Comparison of ENCODE assay signal across 8 cellular contexts in the genomic region with DNA sequence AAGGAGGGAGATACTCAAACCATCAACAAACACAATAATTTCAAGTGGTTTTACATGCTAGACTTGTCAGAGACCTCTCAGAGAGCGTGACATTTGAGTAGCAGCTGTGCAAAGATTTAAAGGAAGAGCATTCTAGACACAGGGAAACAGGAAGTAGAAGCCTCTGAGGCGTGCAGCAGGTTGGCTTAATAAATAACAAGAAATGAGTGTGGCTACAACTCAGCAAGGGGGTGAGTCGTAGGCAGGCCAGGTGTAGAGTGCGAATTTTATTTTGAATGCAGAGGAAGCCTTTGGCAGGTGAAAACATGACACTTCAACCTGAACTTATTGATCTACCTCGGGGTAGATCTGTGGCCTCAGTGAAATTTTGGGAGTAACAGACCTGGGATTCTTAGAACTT.
A peak's percentile ranks its signal among the peaks of the same experiment; 100 is the strongest.
DNase-seq lines count a peak whose midpoint lies in the region; ATAC-seq and TF ChIP-seq lines count a peak whose summit lies in the region.

No MANE protein-coding gene starts in this region.

- H3K9me2 ChIP-seq in MM.1S (replicated peaks; ENCODE audit: insufficient read depth, low read length) (no peaks in the 10 kb centered on the region), hepatocyte (replicated peaks; ENCODE audit: insufficient read depth) (no peaks in the 10 kb centered on the region)

- no peaks in the 10 kb centered on the region for H3K36me3 ChIP-seq in MM.1S (replicated peaks; ENCODE audit: insufficient read depth, low read length)
- no peaks in the 10 kb centered on the region for H3K36me3 ChIP-seq in hepatocyte (replicated peaks; ENCODE audit: insufficient read depth, low read depth)
- H3K36me3 ChIP-seq in thyroid gland: no peaks in the 10 kb centered on the region

- H3K27me3 ChIP-seq in MM.1S (replicated peaks; ENCODE audit: insufficient read depth, low read length) (no peaks in the 10 kb centered on the region), hepatocyte (no peaks in the 10 kb centered on the region), thyroid gland (no peaks in the 10 kb centered on the region)

- no peak for TF ChIP-seq CTCF in MM.1S (IDR thresholded peaks at IDR 0.05; ENCODE audit: low read length)
- no peak for TF ChIP-seq CTCF in hepatocyte (IDR thresholded peaks at IDR 0.05; ENCODE audit: poor library complexity)
- TF ChIP-seq CTCF in thyroid gland (IDR thresholded peaks at IDR 0.05): no peak

- no peaks in the 10 kb centered on the region for H3F3A ChIP-seq in MM.1S (ENCODE audit: insufficient read depth, low read length)

- WGBS in hepatocyte (ENCODE audit: low lambda C conversion rate, missing lambda C conversion rate): 69% methylated on average over 5 of the region's 5 CpGs
- 66 to 70% methylated on average over 5 of the region's 5 CpGs for WGBS in thyroid gland, 2 donors

- H3K9me3 ChIP-seq in MM.1S (replicated peaks; ENCODE audit: insufficient read depth, low read length) (no peaks in the 10 kb centered on the region), hepatocyte (ENCODE audit: low read depth) (no peaks in the 10 kb centered on the region), thyroid gland (no peaks in the 10 kb centered on the region)

- H3K4me1 ChIP-seq in MM.1S (ENCODE audit: low read length) (0 out of 2 replicates have a peak, but pooled peaks cover 3% of the 10 kb centered on the region), hepatocyte (ENCODE audit: insufficient read depth) (peaks cover 5% of the 10 kb centered on the region), thyroid gland (peaks cover 0 to 3% of the 10 kb centered on the region in 2 donors)

- H3K79me2 ChIP-seq in MM.1S (ENCODE audit: low read length): no peaks in the 10 kb centered on the region
- H3K79me2 ChIP-seq in hepatocyte: no peaks in the 10 kb centered on the region

- H4K20me1 ChIP-seq in MM.1S (ENCODE audit: insufficient read depth, low read length) (no peaks in the 10 kb centered on the region), hepatocyte (ENCODE audit: insufficient read depth, poor library complexity, severe bottlenecking) (no peaks in the 10 kb centered on the region)

- ATAC-seq in GM21619 (IDR thresholded peaks at IDR 0.05; ENCODE audit: unreplicated experiment): peak; percentile 94

- no peak overlapping the region for H3K27ac ChIP-seq in MM.1S (ENCODE audit: low read length)
- peak overlapping the region; percentile 80 for H3K27ac ChIP-seq in hepatocyte
- H3K27ac ChIP-seq in thyroid gland: no peak overlapping the region

- H2AFZ ChIP-seq in MM.1S (ENCODE audit: low read length) (0 out of 2 replicates have a peak overlapping the region, but pooled peaks have one; percentile 34), hepatocyte (peak overlapping the region; percentile 16)

- no peak overlapping the region for H3K4me3 ChIP-seq in MM.1S (ENCODE audit: low read length)
- no peak overlapping the region for H3K4me3 ChIP-seq in hepatocyte
- no peak overlapping the region for H3K4me3 ChIP-seq in thyroid gland (replicated peaks in 1 of 3)

- H3K9ac ChIP-seq in MM.1S (ENCODE audit: low read length): no peak overlapping the region

- H3K4me2 ChIP-seq in MM.1S (ENCODE audit: low read depth, low read length) (no peak overlapping the region), hepatocyte (peak overlapping the region; percentile 15)

- TF ChIP-seq POLR2A in thyroid gland (IDR thresholded peaks at IDR 0.05): no peak

- intact Hi-C loops in thyroid gland (cut with DNase I): no loop called here

- DNase-seq in NCI-H146 (lab: John Stamatoyannopoulos, UW): peak; percentile 57
- DNase-seq in NCI-H146 treated with DMSO at 0.1 percent for 48 hours (lab: John Stamatoyannopoulos, UW; ENCODE audit: unreplicated experiment): no peak
- peak; percentile 45 for DNase-seq in MM.1S
- DNase-seq in hepatocyte (ENCODE audit: low spot score): no peak
- DNase-seq in cerebellar nuclear complex (lab: John Stamatoyannopoulos, UW): no peak
- no peak for DNase-seq in thyroid gland
- DNase-seq in activated gamma-delta T cell treated with Interleukin-2 at 50 U/mL for 16 hours: no peak

Comparison
In these comparisons a context has a peak if more than half of its experiments do, and no peak if none do; other contexts are left out.
1. DNase-seq: peak in NCI-H146 (single experiment) and MM.1S (single experiment); none in NCI-H146 treated with DMSO at 0.1 percent for 48 hours (single experiment), hepatocyte (single experiment), cerebellar nuclear complex (0 of 2), thyroid gland (0 of 2) and activated gamma-delta T cell treated with Interleukin-2 at 50 U/mL for 16 hours (single experiment).